In the genomic region with DNA sequence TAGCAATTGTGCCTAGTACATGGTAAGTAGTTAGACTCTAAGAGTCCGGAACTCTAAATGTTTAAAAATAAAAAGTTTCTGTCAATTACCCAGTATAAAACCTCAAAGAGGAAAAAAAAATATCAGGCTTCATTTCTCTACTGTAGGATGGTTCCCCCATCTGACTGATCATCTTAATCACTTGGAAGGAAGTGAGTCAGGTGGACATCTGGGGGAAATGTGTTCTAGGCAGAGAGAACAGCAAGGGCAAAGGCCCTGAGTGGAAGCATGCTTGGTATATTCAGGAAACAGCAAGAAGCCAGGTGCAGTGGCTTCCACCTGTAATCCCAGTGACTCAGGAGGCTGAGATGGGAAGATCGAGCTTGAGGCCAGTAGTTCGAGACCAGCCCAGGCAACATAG, we compare ENCODE assay signal across 16 cellular contexts. TPM values are rescaled to one million over a fixed set of nuclear protein-coding genes. Genes with fewer than 3 reads are reported as not detected.
DNase-seq lines count a peak whose midpoint lies in the region; ATAC-seq and TF ChIP-seq lines count a peak whose summit lies in the region.
"Had no signal": no experiment of that assay in that cellular context is flagged by ENCODE, and none has a peak within 500 bp of the region (broad histone marks: within the 10 kb centered on the region; RNA-seq: fewer than 3 reads in every experiment).

No MANE protein-coding gene starts in this region.

- no peak overlapping the region for H3K9ac ChIP-seq in mammary epithelial cell (ENCODE audit: insufficient read depth, low read length)

- dilution Hi-C loops in mammary epithelial cell (cut with HindIII; ENCODE audit: low sequenced_read_pairs): no loop called here

- H3K4me3 Mint-ChIP-seq in naive thymus-derived CD8-positive, alpha-beta T cell: no peak overlapping the region
- H3K4me3 Mint-ChIP-seq in chondrocyte (ENCODE audit: unreplicated experiment): no peak overlapping the region
- H3K4me3 Mint-ChIP-seq: stimulated activated naive CD8-positive, alpha-beta T cell treated with anti-CD3 and anti-CD28 coated beads, Interleukin-15, amount 100 ng/mL, for 72 hours had no signal

- H3K4me3 ChIP-seq in MG63 (no peak overlapping the region), mammary epithelial cell (replicated peaks in 1 of 3; ENCODE audit: insufficient read depth in 1 of 3, low read depth in 2 of 3, low read length in 3 of 3) (no peak overlapping the region), vagina (no peak overlapping the region)
- H3K4me3 ChIP-seq: coronary artery, heart right ventricle had no signal

- CTCF ChIA-PET in mammary epithelial cell (lab: Charles Lee; ENCODE audit: low non-redundant PET): no interaction called here

- H3K9me3 ChIP-seq in MG63: no peaks in the 10 kb centered on the region
- H3K9me3 ChIP-seq in mammary epithelial cell (replicated peaks; ENCODE audit: insufficient read depth, low read length): no peaks in the 10 kb centered on the region
- no peaks in the 10 kb centered on the region for H3K9me3 ChIP-seq in vagina
- H3K9me3 ChIP-seq: heart right ventricle had no signal

- TF ChIP-seq CTCF in mammary epithelial cell (conservative IDR thresholded peaks at IDR 0.05 in 1 of 2, IDR thresholded peaks at IDR 0.05 in 1 of 2; ENCODE audit: extremely low read depth in 1 of 2, insufficient read depth in 1 of 2, low read depth in 1 of 2, low read length in 2 of 2): no peak
- no peak for TF ChIP-seq CTCF in chondrocyte (IDR thresholded peaks at IDR 0.05)
- no peak for TF ChIP-seq CTCF in vagina (IDR thresholded peaks at IDR 0.05)

- H3K27ac ChIP-seq in mammary epithelial cell (ENCODE audit: insufficient read depth, low read depth, low read length) (no peak overlapping the region), vagina (no peak overlapping the region)
- H3K27ac ChIP-seq: coronary artery, heart right ventricle had no signal

- POLR2A ChIA-PET in naive thymus-derived CD8-positive, alpha-beta T cell (lab: Charles Lee): no interaction called here

- no peak for ATAC-seq in naive thymus-derived CD8-positive, alpha-beta T cell
- ATAC-seq: heart right ventricle; stimulated activated naive CD8-positive, alpha-beta T cell treated with anti-CD3 and anti-CD28 coated beads, Interleukin-15, amount 100 ng/mL, for 72 hours had no signal

- H3K4me2 ChIP-seq in mammary epithelial cell (ENCODE audit: insufficient read depth, low read depth, low read length): no peak overlapping the region

- H3K36me3 ChIP-seq in MG63 (peaks cover 7% of the 10 kb centered on the region), mammary epithelial cell (ENCODE audit: insufficient read depth, low read length) (no peaks in the 10 kb centered on the region), vagina (no peaks in the 10 kb centered on the region)

- BruUV-seq in mammary epithelial cell (replicated peaks; lab: Mats Ljungman, UMichigan): no TSS peak

- no peak for TF ChIP-seq POLR2A in vagina (IDR thresholded peaks at IDR 0.05)

- no peaks in the 10 kb centered on the region for H3K9me3 Mint-ChIP-seq in naive thymus-derived CD8-positive, alpha-beta T cell
- peaks cover 6% of the 10 kb centered on the region for H3K9me3 Mint-ChIP-seq in chondrocyte (ENCODE audit: low read depth)
- H3K9me3 Mint-ChIP-seq: CD4-positive, CD25-positive, alpha-beta regulatory T cell; stimulated activated naive CD8-positive, alpha-beta T cell treated with anti-CD3 and anti-CD28 coated beads, Interleukin-15, amount 100 ng/mL, for 72 hours had no signal

- peak; percentile 16 for DNase-seq in stimulated activated CD4-positive, alpha-beta T cell treated with anti-CD3 and anti-CD28 coated beads, Interleukin-1b, Interleukin-23, amount 100 ng/mL, for 48 hours
- DNase-seq in stimulated activated CD4-positive, alpha-beta T cell treated with anti-CD3 and anti-CD28 coated beads, Interleukin-2, amount 100 ng/mL, for 24 hours: no peak
- peak; percentile 20 for DNase-seq in MG63
- peak; percentile 73 for DNase-seq in mammary epithelial cell
- DNase-seq in renal cortical epithelial cell (ENCODE audit: low read depth): peak; percentile 33
- DNase-seq in naive thymus-derived CD8-positive, alpha-beta T cell: no peak
- no peak for DNase-seq in chondrocyte (ENCODE audit: low spot score)
- no peak for DNase-seq in vagina (ENCODE audit: extremely low spot score in 2 of 2)
- DNase-seq: activated CD4-positive, CD25-positive, alpha-beta regulatory T cell treated with anti-CD3 and anti-CD28 coated beads, Interleukin-2, amount 50 U/mL, for 72 hours; heart right ventricle; NCI-H1092 treated with DMSO at 0.1 percent for 48 hours; NCI-H526; posterior cingulate gyrus; stimulated activated naive CD8-positive, alpha-beta T cell treated with anti-CD3 and anti-CD28 coated beads, Interleukin-15, amount 100 ng/mL, for 72 hours had no signal

- H3K79me2 ChIP-seq in mammary epithelial cell (ENCODE audit: insufficient read depth, low read length): peaks cover 20% of the 10 kb centered on the region

- H4K20me1 ChIP-seq in mammary epithelial cell (ENCODE audit: insufficient read depth, low read length): no peaks in the 10 kb centered on the region

- H3K4me1 Mint-ChIP-seq in naive thymus-derived CD8-positive, alpha-beta T cell: peaks cover 0 to 17% (median 9%) of the 10 kb centered on the region in 4 donors
- peaks cover 10% of the 10 kb centered on the region for H3K4me1 Mint-ChIP-seq in chondrocyte (ENCODE audit: low read depth)

- in situ Hi-C loops in mammary epithelial cell (cut with MboI; ENCODE audit: low sequenced_read_pairs in 2 of 2): no loop called here

- H3K4me1 ChIP-seq in mammary epithelial cell (ENCODE audit: insufficient read depth, low read length) (peaks cover 7% of the 10 kb centered on the region), vagina (peaks cover 19% of the 10 kb centered on the region)

- H3K27me3 Mint-ChIP-seq in naive thymus-derived CD8-positive, alpha-beta T cell: no peaks in the 10 kb centered on the region
- H3K27me3 Mint-ChIP-seq in chondrocyte (ENCODE audit: low read depth): no peaks in the 10 kb centered on the region
- H3K27me3 Mint-ChIP-seq: CD4-positive, CD25-positive, alpha-beta regulatory T cell; stimulated activated naive CD8-positive, alpha-beta T cell treated with anti-CD3 and anti-CD28 coated beads, Interleukin-15, amount 100 ng/mL, for 72 hours had no signal

- H3K27ac Mint-ChIP-seq in naive thymus-derived CD8-positive, alpha-beta T cell: no peak overlapping the region
- H3K27ac Mint-ChIP-seq in chondrocyte (ENCODE audit: unreplicated experiment): no peak overlapping the region
- H3K27ac Mint-ChIP-seq: CD4-positive, CD25-positive, alpha-beta regulatory T cell; stimulated activated naive CD8-positive, alpha-beta T cell treated with anti-CD3 and anti-CD28 coated beads, Interleukin-15, amount 100 ng/mL, for 72 hours had no signal

- intact Hi-C loops in mammary epithelial cell (cut with micrococcal nuclease): loop anchor here (1.0 to 5.0 kb wide), 2 partner anchors 15 to 298 kb away; no protein-coding TSS in a partner anchor
- intact Hi-C loops in vagina (cut with DNase I): loop anchor here (5.0 kb wide), 1 partner anchor 123 kb away; a partner anchor contains a TSS

- H2AFZ ChIP-seq in mammary epithelial cell (ENCODE audit: low read depth, low read length): no peak overlapping the region

- WGBS in mammary epithelial cell (ENCODE audit: low coverage, missing lambda C conversion rate): 85% methylated on average over 3 of the region's 3 CpGs

- H3K36me3 Mint-ChIP-seq in naive thymus-derived CD8-positive, alpha-beta T cell: peaks cover 0 to 9% (median 0%) of the 10 kb centered on the region in 3 donors
- H3K36me3 Mint-ChIP-seq in chondrocyte (ENCODE audit: low read depth): no peaks in the 10 kb centered on the region
- H3K36me3 Mint-ChIP-seq: CD4-positive, CD25-positive, alpha-beta regulatory T cell had no signal

- no peaks in the 10 kb centered on the region for H3K27me3 ChIP-seq in MG63
- H3K27me3 ChIP-seq in mammary epithelial cell (ENCODE audit: insufficient read depth, low read length): no peaks in the 10 kb centered on the region
- H3K27me3 ChIP-seq in vagina: no peaks in the 10 kb centered on the region

RNA-seq across cellular contexts. Expression of a gene that starts 2.9 kb away (rescaled TPM):
- total RNA-seq in MG63 (2014; rRNA removed; shearing (Covaris generic); ENCODE audit: low replicate concordance): 94.2 and 119 TPM in 2 replicates
- total RNA-seq in mammary epithelial cell (100 to 1,000 TPM in 1 of 2 donors, 10 to 100 TPM in 1; 65.5 to 201 TPM), renal cortical epithelial cell (32.0 and 62.6 TPM in 2 replicates), chondrocyte (55.0 to 81.0 TPM (median 60.5 TPM) in 3 replicates), vagina (47.6 TPM)
- 82.4 TPM for polyA plus RNA-seq in mammary epithelial cell
- polyA minus RNA-seq in mammary epithelial cell: 42.8 TPM
- total RNA-seq in naive thymus-derived CD8-positive, alpha-beta T cell: 10 to 100 TPM; 74.0 to 74.2 TPM
- 100 to 1,000 TPM; 102 to 126 (median 119) TPM for polyA plus RNA-seq in naive thymus-derived CD8-positive, alpha-beta T cell

RNA-seq across cellular contexts. Expression of a gene that starts 27.8 kb away (rescaled TPM):
- total RNA-seq in MG63 (2014; rRNA removed; shearing (Covaris generic); ENCODE audit: low replicate concordance): 0.07 and 0.25 TPM in 2 replicates
- total RNA-seq in mammary epithelial cell (1 to 10 TPM; 1.0 to 5.0 TPM), renal cortical epithelial cell (1.0 and 32.8 TPM in 2 replicates), chondrocyte (0.28 to 0.62 TPM (median 0.53 TPM) in 3 replicates), vagina (0.98 TPM)
- polyA plus RNA-seq in mammary epithelial cell: 3.2 TPM
- polyA minus RNA-seq in mammary epithelial cell: 5.1 TPM
- total RNA-seq in naive thymus-derived CD8-positive, alpha-beta T cell: under 1 TPM; 0.16 TPM
- not detected for polyA plus RNA-seq in naive thymus-derived CD8-positive, alpha-beta T cell

Comparison
In these comparisons a context has a peak if more than half of its experiments do, and no peak if none do; other contexts are left out.
1. DNase-seq: peak in stimulated activated CD4-positive, alpha-beta T cell treated with anti-CD3 and anti-CD28 coated beads, Interleukin-1b, Interleukin-23, amount 100 ng/mL, for 48 hours (single experiment), MG63 (single experiment), mammary epithelial cell (single experiment) and renal cortical epithelial cell (single experiment); none in stimulated activated CD4-positive, alpha-beta T cell treated with anti-CD3 and anti-CD28 coated beads, Interleukin-2, amount 100 ng/mL, for 24 hours (0 of 2), naive thymus-derived CD8-positive, alpha-beta T cell (0 of 10), chondrocyte (single experiment) and vagina (0 of 2).